8 cellular contexts compared by ENCODE assay signal in genomic region chr4:2462218-2462991, GRCh38. TPM values are rescaled to one million over a fixed set of nuclear protein-coding genes. Genes with fewer than 3 reads are reported as not detected.
A peak's percentile ranks its signal among the peaks of the same experiment; 100 is the strongest.
DNase-seq lines count a peak whose midpoint lies in the region; ATAC-seq, FAIRE-seq and TF ChIP-seq lines count a peak whose summit lies in the region.

No MANE protein-coding gene starts in this region.

- TF ChIP-seq POLR2A in ovary (IDR thresholded peaks at IDR 0.05) (no peak), thyroid gland (IDR thresholded peaks at IDR 0.05) (no peak)

- H3K9me3 Mint-ChIP-seq in activated naive CD8-positive, alpha-beta T cell (ENCODE audit: low read depth) = no peaks in the 10 kb centered on the region

- H3K4me3 ChIP-seq in ovary (peak overlapping the region; percentile 38), thyroid gland (replicated peaks in 1 of 3) (peak overlapping the region in 2 of 3 donors; percentile 22 to 55)

- DNase-seq in COR-L47 (lab: John Stamatoyannopoulos, UW) = peak; percentile 73
- DNase-seq in GM20000 (ENCODE audit: low spot score) = peak; percentile 92
- DNase-seq in HTR-8/SVneo (ENCODE audit: insufficient read length, low spot score) = peak; percentile 69
- peak; percentile 72 for DNase-seq in SK-N-DZ (ENCODE audit: low spot score)
- DNase-seq in Right ventricle myocardium inferior (ENCODE audit: missing footprints) = peak; percentile 86
- DNase-seq in ovary = peak; percentile 65 to 83 (median 72)
- DNase-seq in thyroid gland = peak; percentile 65 to 69

- no peaks in the 10 kb centered on the region for H3K27me3 ChIP-seq in ovary
- no peaks in the 10 kb centered on the region for H3K27me3 ChIP-seq in thyroid gland

- WGBS in ovary, 3 donors = 3 to 8% (median 3%) methylated on average over 56 to 99 of the region's 99 CpGs
- WGBS in thyroid gland, 2 donors = 16 to 40% methylated on average over 10 to 30 of the region's 99 CpGs

- intact Hi-C loops in Right ventricle myocardium inferior (cut with DNase I) = loop anchor here (2.0 to 10.0 kb wide), 4 partner anchors 50 to 242 kb away; partner anchors contain the start of genes FAM193A and MXD4
- intact Hi-C loops in ovary (cut with DNase I) = loop anchor here (5.0 to 10.0 kb wide), 7 partner anchors 72 to 1788 kb away; partner anchors contain the start of genes FAM193A (in 2 of the 4), ATP5ME (in 1 of the 4), HAUS3 (in 1 of the 4) and MXD4 (in 1 of the 4)
- intact Hi-C loops in thyroid gland (cut with DNase I) = no loop called here

- TF ChIP-seq EP300 in ovary (IDR thresholded peaks at IDR 0.05) = no peak

- FAIRE-seq in HTR-8/SVneo (lab: Jason Lieb, UNC) = peak; percentile 89

- H3K36me3 ChIP-seq in ovary (no peaks in the 10 kb centered on the region), thyroid gland (no peaks in the 10 kb centered on the region)

- H3K36me3 Mint-ChIP-seq in activated naive CD8-positive, alpha-beta T cell = no peaks in the 10 kb centered on the region

- H3K4me3 Mint-ChIP-seq in activated naive CD8-positive, alpha-beta T cell = peak overlapping the region; percentile 86

- H3K9me3 ChIP-seq in ovary = no peaks in the 10 kb centered on the region
- H3K9me3 ChIP-seq in thyroid gland = no peaks in the 10 kb centered on the region

- peak overlapping the region in 1 of 2 donors; percentile 72 for H3K27ac ChIP-seq in ovary
- no peak overlapping the region for H3K27ac ChIP-seq in thyroid gland

- ATAC-seq in Right ventricle myocardium inferior = peak; percentile 92

- no peaks in the 10 kb centered on the region for H3K4me1 ChIP-seq in ovary (ENCODE audit: insufficient read depth)
- peaks cover 4 to 10% of the 10 kb centered on the region in 2 donors for H3K4me1 ChIP-seq in thyroid gland

- H3K27ac Mint-ChIP-seq in activated naive CD8-positive, alpha-beta T cell = peak overlapping the region; percentile 72

- H3K4me1 Mint-ChIP-seq in activated naive CD8-positive, alpha-beta T cell (ENCODE audit: low read depth) = peaks cover 7% of the 10 kb centered on the region

- H3K27me3 Mint-ChIP-seq in activated naive CD8-positive, alpha-beta T cell = no peaks in the 10 kb centered on the region

- peak; percentile 36 for TF ChIP-seq CTCF in GM20000 (IDR thresholded peaks at IDR 0.05; ENCODE audit: extremely low read depth, missing control alignments)
- peak; percentile 39 to 60 (median 56) for TF ChIP-seq CTCF in ovary (IDR thresholded peaks at IDR 0.05)
- peak in 5 of 6 experiments; percentile 17 to 71 (median 26) for TF ChIP-seq CTCF in thyroid gland (IDR thresholded peaks at IDR 0.05)

RNA-seq across cellular contexts. Expression of gene RNF4, which starts 6.5 kb away (rescaled TPM):
- polyA plus RNA-seq in SK-N-DZ (2014; cell fraction: cytosol; rRNA removed) = 40.6 and 63.2 TPM in 2 replicates
- 31.6 and 34.1 TPM in 2 replicates for polyA plus RNA-seq in SK-N-DZ (2014; cell fraction: nucleus; rRNA removed)
- total RNA-seq in Right ventricle myocardium inferior = 27.2 TPM
- 10 to 100 TPM; 27.9 to 72.1 (median 47.1) TPM for total RNA-seq in ovary
- 10 to 100 TPM; 27.0 to 47.9 TPM for polyA plus RNA-seq in ovary
- 10 to 100 TPM; 32.8 to 52.0 (median 43.0) TPM for total RNA-seq in thyroid gland

RNA-seq across cellular contexts. Expression of gene CFAP99, which starts 43.6 kb away (rescaled TPM):
- polyA plus RNA-seq in SK-N-DZ (2014; cell fraction: cytosol; rRNA removed) = not detected in 2 replicates
- polyA plus RNA-seq in SK-N-DZ (2014; cell fraction: nucleus; rRNA removed) = not detected in 2 replicates
- not detected for total RNA-seq in Right ventricle myocardium inferior
- 10 to 100 TPM in 1 of 7 donors, 1 to 10 TPM in 3, not detected in 3; 1.1 to 12.9 (median 1.4) TPM for total RNA-seq in ovary
- polyA plus RNA-seq in ovary = under 1 TPM in 1 of 2 donors, not detected in 1; 0.10 TPM
- 1 to 10 TPM in 2 of 4 donors, under 1 TPM in 1, not detected in 1; 0.27 to 1.9 (median 1.1) TPM for total RNA-seq in thyroid gland

RNA-seq across cellular contexts. Expression of gene ZFYVE28, which starts 44.0 kb away (rescaled TPM):
- 0.77 TPM in 1 of 2 replicates, not detected in the other for polyA plus RNA-seq in SK-N-DZ (2014; cell fraction: cytosol; rRNA removed)
- 0.91 TPM in 1 of 2 replicates, not detected in the other for polyA plus RNA-seq in SK-N-DZ (2014; cell fraction: nucleus; rRNA removed)
- total RNA-seq in Right ventricle myocardium inferior (6.5 TPM), ovary (10 to 100 TPM in 3 of 7 donors, 1 to 10 TPM in 4; 5.7 to 12.1 (median 10.0) TPM), thyroid gland (10 to 100 TPM in 3 of 4 donors, 1 to 10 TPM in 1; 8.9 to 19.1 (median 16.4) TPM)
- polyA plus RNA-seq in ovary = 1 to 10 TPM; 1.3 to 6.8 TPM
